ENCODE assay signal across 20 cellular contexts in the genomic region with DNA sequence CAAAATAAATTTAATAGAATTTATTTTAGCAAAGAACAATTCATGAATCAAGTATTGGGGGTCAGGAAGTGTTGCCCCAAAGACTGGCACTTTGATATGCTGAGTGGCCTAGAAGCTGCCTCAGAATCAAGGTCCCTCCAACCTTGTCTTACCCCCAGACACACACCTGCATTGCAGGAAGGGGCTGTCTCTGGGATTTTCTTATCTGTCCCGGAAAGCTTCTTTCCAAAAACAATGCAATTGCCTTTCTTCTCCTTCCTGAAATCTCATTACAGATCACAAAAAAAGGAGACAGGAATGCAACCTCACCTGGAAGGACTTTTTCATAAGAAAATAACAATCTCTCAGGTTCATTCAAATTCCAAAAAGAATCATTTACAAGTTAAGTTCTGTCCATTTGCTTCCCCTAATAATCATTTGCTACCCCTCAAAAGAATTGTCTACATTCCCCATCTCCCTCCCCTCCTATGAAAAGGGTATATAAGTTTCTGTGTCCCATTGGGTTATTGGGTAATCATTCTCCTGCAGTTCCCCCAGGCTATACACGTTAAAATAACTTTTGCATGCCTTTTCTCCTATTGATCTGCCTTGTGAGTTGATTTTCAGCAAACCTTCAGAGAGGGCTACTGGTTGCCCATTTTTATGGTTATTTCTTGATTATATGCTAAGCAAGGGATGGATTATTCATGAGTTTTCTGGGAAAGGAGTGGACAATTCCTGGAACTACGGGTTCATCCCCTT. TPM values are rescaled to one million over a fixed set of nuclear protein-coding genes. Genes with fewer than 3 reads are reported as not detected.
"Had no signal": no experiment of that assay in that cellular context is flagged by ENCODE, and none has a peak within 500 bp of the region (broad histone marks: within the 10 kb centered on the region; RNA-seq: fewer than 3 reads in every experiment).

No MANE protein-coding gene starts in this region.

- H3K4me3 ChIP-seq: cardiac muscle cell, sigmoid colon, testis, upper lobe of right lung had no signal

- H3K4me3 Mint-ChIP-seq: activated B cell treated with CpG ODN at 0.5 μM for 24 hours; activated CD4-positive, alpha-beta memory T cell treated with anti-CD3 and anti-CD28 coated beads, Interleukin-2, amount 10 ng/mL, durations not matched to agents 7 days and 5 days; activated CD8-positive, alpha-beta memory T cell treated with anti-CD3 and anti-CD28 coated beads, Interleukin-2, amount 10 ng/mL, durations not matched to agents 7 days and 5 days; activated naive CD8-positive, alpha-beta T cell treated with anti-CD3 and anti-CD28 coated beads, Interleukin-2, amount 10 ng/mL, durations not matched to agents 7 days and 5 days; naive thymus-derived CD8-positive, alpha-beta T cell; stimulated activated memory B cell treated with anti-CD40 and anti-IgM and Interleukin-4, amounts not matched to agents 10 μg/mL and 1 μg/mL and 100 μg/mL, for 72 hours; T-cell had no signal

- H3K4me1 Mint-ChIP-seq: activated B cell treated with CpG ODN at 0.5 μM for 24 hours; activated CD4-positive, alpha-beta memory T cell treated with anti-CD3 and anti-CD28 coated beads, Interleukin-2, amount 10 ng/mL, durations not matched to agents 7 days and 5 days; activated CD8-positive, alpha-beta memory T cell treated with anti-CD3 and anti-CD28 coated beads, Interleukin-2, amount 10 ng/mL, durations not matched to agents 7 days and 5 days; naive thymus-derived CD8-positive, alpha-beta T cell; stimulated activated memory B cell treated with anti-CD40 and anti-IgM and Interleukin-4, amounts not matched to agents 10 μg/mL and 1 μg/mL and 100 μg/mL, for 72 hours; T-cell had no signal

- H3K4me1 ChIP-seq: sigmoid colon, upper lobe of right lung had no signal

- DNase-seq: activated B cell treated with CpG ODN at 0.5 μM for 24 hours; activated CD4-positive, alpha-beta memory T cell treated with anti-CD3 and anti-CD28 coated beads, Interleukin-2, amount 10 ng/mL, durations not matched to agents 7 days and 5 days; activated CD4-positive, alpha-beta T cell treated with anti-CD3 and anti-CD28 coated beads for 48 hours; activated CD8-positive, alpha-beta memory T cell treated with anti-CD3 and anti-CD28 coated beads, Interleukin-2, amount 10 ng/mL, durations not matched to agents 7 days and 5 days; activated naive CD8-positive, alpha-beta T cell treated with anti-CD3 and anti-CD28 coated beads, Interleukin-2, amount 10 ng/mL, durations not matched to agents 7 days and 5 days; amygdala; erythroblast; head of caudate nucleus; mesenchymal stem cell; naive thymus-derived CD8-positive, alpha-beta T cell; sigmoid colon; stimulated activated CD4-positive, alpha-beta T cell treated with anti-CD3 and anti-CD28 coated beads, Interleukin-4, amount 100 ng/mL, for 4 hours; T-cell; testis; upper lobe of right lung had no signal

- ATAC-seq: activated CD8-positive, alpha-beta memory T cell treated with anti-CD3 and anti-CD28 coated beads, Interleukin-2, amount 10 ng/mL, durations not matched to agents 7 days and 5 days; naive thymus-derived CD8-positive, alpha-beta T cell; stimulated activated memory B cell treated with anti-CD40 and anti-IgM and Interleukin-4, amounts not matched to agents 10 μg/mL and 1 μg/mL and 100 μg/mL, for 72 hours; T-cell; upper lobe of right lung had no signal

- H3K27ac Mint-ChIP-seq: activated B cell treated with CpG ODN at 0.5 μM for 24 hours; activated CD4-positive, alpha-beta memory T cell treated with anti-CD3 and anti-CD28 coated beads, Interleukin-2, amount 10 ng/mL, durations not matched to agents 7 days and 5 days; activated CD8-positive, alpha-beta memory T cell treated with anti-CD3 and anti-CD28 coated beads, Interleukin-2, amount 10 ng/mL, durations not matched to agents 7 days and 5 days; activated naive CD8-positive, alpha-beta T cell treated with anti-CD3 and anti-CD28 coated beads, Interleukin-2, amount 10 ng/mL, durations not matched to agents 7 days and 5 days; naive thymus-derived CD8-positive, alpha-beta T cell; stimulated activated memory B cell treated with anti-CD40 and anti-IgM and Interleukin-4, amounts not matched to agents 10 μg/mL and 1 μg/mL and 100 μg/mL, for 72 hours; T-cell had no signal

- H3K36me3 Mint-ChIP-seq: activated CD8-positive, alpha-beta memory T cell treated with anti-CD3 and anti-CD28 coated beads, Interleukin-2, amount 10 ng/mL, durations not matched to agents 7 days and 5 days; activated naive CD8-positive, alpha-beta T cell treated with anti-CD3 and anti-CD28 coated beads, Interleukin-2, amount 10 ng/mL, durations not matched to agents 7 days and 5 days; naive thymus-derived CD8-positive, alpha-beta T cell; stimulated activated memory B cell treated with anti-CD40 and anti-IgM and Interleukin-4, amounts not matched to agents 10 μg/mL and 1 μg/mL and 100 μg/mL, for 72 hours; T-cell had no signal

- H3K27ac ChIP-seq: cardiac muscle cell, sigmoid colon, testis, upper lobe of right lung had no signal

- H3K9me3 ChIP-seq: sigmoid colon, testis, upper lobe of right lung had no signal

- H3K36me3 ChIP-seq: cardiac muscle cell, sigmoid colon, upper lobe of right lung had no signal

- H3K27me3 ChIP-seq: cardiac muscle cell, sigmoid colon, testis, upper lobe of right lung had no signal

- H3K9me3 Mint-ChIP-seq: activated B cell treated with CpG ODN at 0.5 μM for 24 hours; activated CD4-positive, alpha-beta memory T cell treated with anti-CD3 and anti-CD28 coated beads, Interleukin-2, amount 10 ng/mL, durations not matched to agents 7 days and 5 days; activated naive CD8-positive, alpha-beta T cell treated with anti-CD3 and anti-CD28 coated beads, Interleukin-2, amount 10 ng/mL, durations not matched to agents 7 days and 5 days; naive thymus-derived CD8-positive, alpha-beta T cell; stimulated activated memory B cell treated with anti-CD40 and anti-IgM and Interleukin-4, amounts not matched to agents 10 μg/mL and 1 μg/mL and 100 μg/mL, for 72 hours; T-cell had no signal

RNA-seq across cellular contexts. Expression of a gene that starts 21.3 kb away (rescaled TPM):
- total RNA-seq: activated B cell treated with CpG ODN at 0.5 μM for 24 hours; activated CD4-positive, alpha-beta memory T cell treated with anti-CD3 and anti-CD28 coated beads, Interleukin-2, amount 10 ng/mL, durations not matched to agents 7 days and 5 days; activated CD8-positive, alpha-beta memory T cell treated with anti-CD3 and anti-CD28 coated beads, Interleukin-2, amount 10 ng/mL, durations not matched to agents 7 days and 5 days; activated naive CD8-positive, alpha-beta T cell treated with anti-CD3 and anti-CD28 coated beads, Interleukin-2, amount 10 ng/mL, durations not matched to agents 7 days and 5 days; cardiac muscle cell; dermis blood vessel endothelial cell; frontal cortex; liver; naive thymus-derived CD8-positive, alpha-beta T cell; sigmoid colon; T-cell; testis; upper lobe of right lung had no signal
- polyA plus RNA-seq: cardiac muscle cell; liver; naive thymus-derived CD8-positive, alpha-beta T cell; sigmoid colon had no signal

RNA-seq across cellular contexts. Expression of a gene that starts 31.8 kb away (rescaled TPM):
- total RNA-seq: activated B cell treated with CpG ODN at 0.5 μM for 24 hours; activated CD4-positive, alpha-beta memory T cell treated with anti-CD3 and anti-CD28 coated beads, Interleukin-2, amount 10 ng/mL, durations not matched to agents 7 days and 5 days; activated CD8-positive, alpha-beta memory T cell treated with anti-CD3 and anti-CD28 coated beads, Interleukin-2, amount 10 ng/mL, durations not matched to agents 7 days and 5 days; activated naive CD8-positive, alpha-beta T cell treated with anti-CD3 and anti-CD28 coated beads, Interleukin-2, amount 10 ng/mL, durations not matched to agents 7 days and 5 days; cardiac muscle cell; dermis blood vessel endothelial cell; frontal cortex; liver; naive thymus-derived CD8-positive, alpha-beta T cell; sigmoid colon; T-cell; upper lobe of right lung had no signal
- polyA plus RNA-seq: cardiac muscle cell; liver; naive thymus-derived CD8-positive, alpha-beta T cell; sigmoid colon had no signal

RNA-seq across cellular contexts. Expression of a gene that starts 55.5 kb away (rescaled TPM):
- total RNA-seq: activated B cell treated with CpG ODN at 0.5 μM for 24 hours; activated CD4-positive, alpha-beta memory T cell treated with anti-CD3 and anti-CD28 coated beads, Interleukin-2, amount 10 ng/mL, durations not matched to agents 7 days and 5 days; activated CD8-positive, alpha-beta memory T cell treated with anti-CD3 and anti-CD28 coated beads, Interleukin-2, amount 10 ng/mL, durations not matched to agents 7 days and 5 days; activated naive CD8-positive, alpha-beta T cell treated with anti-CD3 and anti-CD28 coated beads, Interleukin-2, amount 10 ng/mL, durations not matched to agents 7 days and 5 days; cardiac muscle cell; frontal cortex; liver; naive thymus-derived CD8-positive, alpha-beta T cell; sigmoid colon; T-cell; testis; upper lobe of right lung had no signal
- polyA plus RNA-seq: cardiac muscle cell; liver; naive thymus-derived CD8-positive, alpha-beta T cell; sigmoid colon had no signal
